16 cellular contexts compared by ENCODE assay signal in genomic region chr1:36847186-36847585, GRCh38.
DNase-seq lines count a peak whose midpoint lies in the region; ATAC-seq, FAIRE-seq and TF ChIP-seq lines count a peak whose summit lies in the region.
"Had no signal": no experiment of that assay in that cellular context is flagged by ENCODE, and none has a peak within 500 bp of the region (broad histone marks: within the 10 kb centered on the region; RNA-seq: fewer than 3 reads in every experiment).

No MANE protein-coding gene starts in this region.

- CTCF ChIA-PET in WTC11 (lab: Charles Lee) = interaction anchor here (1.2 to 11.5 kb wide), 4 partner anchors 10 to 238 kb away, joined by 3 to 125 read pairs (median 11); no protein-coding TSS in a partner anchor

- POLR2A ChIA-PET in WTC11 (lab: Charles Lee) = interaction anchor here (1.1 kb wide), 1 partner anchor 23 kb away, joined by 3 read pairs; no protein-coding TSS in a partner anchor

- H3K27me3 ChIP-seq in GM23338 (ENCODE audit: insufficient read depth) = no peaks in the 10 kb centered on the region
- no peaks in the 10 kb centered on the region for H3K27me3 ChIP-seq in HUES48 (ENCODE audit: control insufficient read depth, insufficient read depth, low read length)
- H3K27me3 ChIP-seq: BE2C had no signal

- no peaks in the 10 kb centered on the region for H3K9me3 ChIP-seq in HUES48 (ENCODE audit: control insufficient read depth, insufficient read depth, low read length)
- H3K9me3 ChIP-seq: A549, BE2C, HAP-1 had no signal

- H3K27ac ChIP-seq in GM23338 (ENCODE audit: low read depth) (no peak overlapping the region; the same call in 1 of the 2 replicates), HUES48 (ENCODE audit: low read depth, low read length) (peak overlapping the region; percentile 79)
- H3K27ac ChIP-seq: A549, GM23248 had no signal

- DNase-seq in GM23338 (ENCODE audit: low spot score) (no peak), WTC11 (ENCODE audit: low spot score) (no peak), iPS-NIHi7 (ENCODE audit: extremely low spot score) (peak; percentile 42), urothelium cell line (ENCODE audit: low spot score) (no peak), foreskin fibroblast (no peak)
- DNase-seq: CD8-positive, alpha-beta T cell; COR-L47; DMS53; GM23248 had no signal

- no peak overlapping the region for H2AFZ ChIP-seq in GM23338
- H2AFZ ChIP-seq: GM23248 had no signal

- H3K9me2 ChIP-seq in GM23338 (ENCODE audit: insufficient read depth) = no peaks in the 10 kb centered on the region

- no peaks in the 10 kb centered on the region for H4K20me1 ChIP-seq in GM23338 (replicated peaks; ENCODE audit: insufficient read depth)

- H3K4me1 Mint-ChIP-seq in GM23338 (peaks cover 70% of the 10 kb centered on the region), WTC11 (peaks cover 58% of the 10 kb centered on the region)
- H3K4me1 Mint-ChIP-seq: CD14-positive monocyte had no signal

- H3K9me3 Mint-ChIP-seq in GM23338 (no peaks in the 10 kb centered on the region; the same call in 2 of the 3 replicates), WTC11 (no peaks in the 10 kb centered on the region)
- H3K9me3 Mint-ChIP-seq: CD8-positive, alpha-beta T cell had no signal

- no peaks in the 10 kb centered on the region for H3K36me3 ChIP-seq in GM23338 (ENCODE audit: insufficient read depth)
- H3K36me3 ChIP-seq in HUES48 (ENCODE audit: control insufficient read depth, insufficient read depth, low read length) = no peaks in the 10 kb centered on the region
- H3K36me3 ChIP-seq: BE2C, HAP-1 had no signal

- H3F3A ChIP-seq in GM23338 (replicated peaks; ENCODE audit: low read depth) = no peaks in the 10 kb centered on the region

- H3K36me3 Mint-ChIP-seq in GM23338 (ENCODE audit: low read depth) (no peaks in the 10 kb centered on the region; the same call in 2 of the 3 replicates), WTC11 (no peaks in the 10 kb centered on the region)
- H3K36me3 Mint-ChIP-seq: CD14-positive monocyte; CD8-positive, alpha-beta T cell had no signal

- H3K4me3 ChIP-seq in GM23338 (no peak overlapping the region), HUES48 (ENCODE audit: low read depth, low read length) (no peak overlapping the region), foreskin fibroblast (ENCODE audit: low read depth in 1 of 2, low read length in 2 of 2) (no peak overlapping the region)
- H3K4me3 ChIP-seq: A549, GM23248, HAP-1, K562 had no signal

- peak; percentile 60 for ATAC-seq in GM23338
- peak; percentile 43 for ATAC-seq in WTC11
- ATAC-seq in HG02759 (IDR thresholded peaks at IDR 0.05; ENCODE audit: unreplicated experiment) = no peak
- ATAC-seq: A549; CD8-positive, alpha-beta T cell had no signal

- H3K4me3 Mint-ChIP-seq in GM23338 (peak overlapping the region; percentile 25; the same call in 2 of the 3 replicates), WTC11 (peak overlapping the region; percentile 45)
- H3K4me3 Mint-ChIP-seq: CD8-positive, alpha-beta T cell had no signal

- peak overlapping the region; percentile 30; the same call in 1 of the 2 replicates for H3K4me2 ChIP-seq in GM23338
- H3K4me2 ChIP-seq: A549 had no signal

- TF ChIP-seq CTCF in GM23338 (conservative IDR thresholded peaks at IDR 0.05; ENCODE audit: low read depth in 2 of 2) (no peak), WTC11 (IDR thresholded peaks at IDR 0.05) (no peak), foreskin fibroblast (IDR thresholded peaks at IDR 0.05; ENCODE audit: low read depth, low read length) (no peak)

- no peaks in the 10 kb centered on the region for H3K79me2 ChIP-seq in GM23338 (replicated peaks; ENCODE audit: insufficient read depth)

- H3K27ac Mint-ChIP-seq in GM23338 (peak overlapping the region; percentile 16; the same call in 1 of the 2 replicates), WTC11 (peak overlapping the region; percentile 94)
- H3K27ac Mint-ChIP-seq: CD14-positive monocyte; CD8-positive, alpha-beta T cell had no signal

- FAIRE-seq in urothelium cell line (lab: Jason Lieb, UNC) = no peak
- FAIRE-seq: A549, K562 had no signal

- H3K4me1 ChIP-seq in GM23338 (ENCODE audit: insufficient read depth) (peaks cover 38% of the 10 kb centered on the region), HUES48 (ENCODE audit: control insufficient read depth, insufficient read depth, low read length) (peaks cover 26% of the 10 kb centered on the region)
- H3K4me1 ChIP-seq: A549, HAP-1 had no signal

- peaks cover 24% of the 10 kb centered on the region for H3K27me3 Mint-ChIP-seq in GM23338 (ENCODE audit: insufficient read depth, low read depth, poor library complexity)
- H3K27me3 Mint-ChIP-seq in WTC11 (ENCODE audit: low read depth) = no peaks in the 10 kb centered on the region

- H3K9ac ChIP-seq in HUES48 (ENCODE audit: low read depth, low read length) = no peak overlapping the region
- H3K9ac ChIP-seq: GM23248 had no signal

TF ChIP-seq in WTC11, 78 proteins besides CTCF, POLR2A, EP300 and RAD21 (continues in another document):
- no peak for TF ChIP-seq NR2C2 (CRISPR knock-in tag; IDR thresholded peaks at IDR 0.05)
- TF ChIP-seq FOXP1 (CRISPR knock-in tag; IDR thresholded peaks at IDR 0.05; ENCODE audit: borderline replicate concordance) = no peak
- TF ChIP-seq ARID4B (CRISPR knock-in tag; IDR thresholded peaks at IDR 0.05; ENCODE audit: borderline replicate concordance) = no peak
- TF ChIP-seq IRF1 (CRISPR knock-in tag; IDR thresholded peaks at IDR 0.05) = no peak
- no peak for TF ChIP-seq ZNF671 (CRISPR knock-in tag; IDR thresholded peaks at IDR 0.05)
- no peak for TF ChIP-seq GABPB1 (CRISPR knock-in tag; IDR thresholded peaks at IDR 0.05)
- no peak for TF ChIP-seq ATF6 (CRISPR knock-in tag; IDR thresholded peaks at IDR 0.05)
- no peak for TF ChIP-seq SMAD3 (CRISPR knock-in tag; IDR thresholded peaks at IDR 0.05; ENCODE audit: borderline replicate concordance)
- TF ChIP-seq TEAD4 (CRISPR knock-in tag; IDR thresholded peaks at IDR 0.05) = no peak
- no peak for TF ChIP-seq ZNF138 (CRISPR knock-in tag; conservative IDR thresholded peaks at IDR 0.05)
- TF ChIP-seq ZSCAN18 (CRISPR knock-in tag; IDR thresholded peaks at IDR 0.05) = no peak
- no peak for TF ChIP-seq ZNF423 (CRISPR knock-in tag; IDR thresholded peaks at IDR 0.05)
